ENCODE assay signal across 37 cellular contexts in genomic region chr14:59826150-59826549, GRCh38. TPM values are rescaled to one million over a fixed set of nuclear protein-coding genes. Genes with fewer than 3 reads are reported as not detected.
"Had no signal": no experiment of that assay in that cellular context is flagged by ENCODE, and none has a peak within 500 bp of the region (broad histone marks: within the 10 kb centered on the region; RNA-seq: fewer than 3 reads in every experiment).

No MANE protein-coding gene starts in this region.

- H3K36me3 ChIP-seq: adrenal gland, brain microvascular endothelial cell, breast epithelium had no signal

- H3K9me3 ChIP-seq: adrenal gland, body of pancreas, breast epithelium had no signal

- FAIRE-seq: astrocyte, TTC549 had no signal

- H3K9me3 Mint-ChIP-seq: activated B cell treated with CpG ODN at 0.5 μM for 24 hours; activated CD4-positive, alpha-beta memory T cell treated with anti-CD3 and anti-CD28 coated beads for 36 hours; activated CD4-positive, alpha-beta T cell treated with anti-CD3 and anti-CD28 coated beads, Interleukin-2, amount 10 ng/mL, durations not matched to agents 24 days and 14 days; activated CD8-positive, alpha-beta T cell treated with anti-CD3 and anti-CD28 coated beads for 36 hours; activated naive CD4-positive, alpha-beta T cell treated with anti-CD3 and anti-CD28 coated beads for 36 hours; activated naive CD4-positive, alpha-beta T cell treated with anti-CD3 and anti-CD28 coated beads, Interleukin-2, amount 50 U/mL, for 72 hours; activated naive CD8-positive, alpha-beta T cell treated with anti-CD3 and anti-CD28 coated beads for 36 hours; activated T-cell treated with anti-CD3 and anti-CD28 coated beads, Interleukin-2, amount 50 U/mL, for 4 hours; activated T-cell treated with anti-CD3 and anti-CD28 coated beads, Interleukin-2, amount 50 U/mL, for 72 hours; activated T-helper 1 cell treated with anti-CD3 and anti-CD28 coated beads, Interleukin-12 subunit alpha, Interleukin-12 subunit beta, Interleukin-2, Interleukin-4 antibody, amounts not matched to agents 30 ng/mL and 10 ng/mL and 1 ng/mL, durations not matched to agents 14 hours and 24 hours and 36 hours had no signal

- H3K4me1 ChIP-seq: adrenal gland, body of pancreas, breast epithelium had no signal

- ATAC-seq: activated CD8-positive, alpha-beta T cell treated with anti-CD3 and anti-CD28 coated beads for 36 hours; activated naive CD4-positive, alpha-beta T cell treated with anti-CD3 and anti-CD28 coated beads, Interleukin-2, amount 50 U/mL, for 72 hours; activated T-cell treated with anti-CD3 and anti-CD28 coated beads, Interleukin-2, amount 50 U/mL, for 4 hours; activated T-cell treated with anti-CD3 and anti-CD28 coated beads, Interleukin-2, amount 50 U/mL, for 72 hours; activated T-helper 17 cell treated with anti-CD3 and anti-CD28 coated beads, Interleukin-2, amount 50 U/mL, for 72 hours; body of pancreas; T-cell; T-helper 17 cell had no signal

- DNase-seq: activated B cell treated with CpG ODN at 0.5 μM for 24 hours; activated CD4-positive, alpha-beta memory T cell treated with anti-CD3 and anti-CD28 coated beads for 36 hours; activated CD4-positive, alpha-beta T cell treated with anti-CD3 and anti-CD28 coated beads for 4 hours; activated CD4-positive, alpha-beta T cell treated with anti-CD3 and anti-CD28 coated beads, Interleukin-2, amount 10 ng/mL, durations not matched to agents 24 days and 14 days; activated CD4-positive, alpha-beta T cell treated with anti-CD3 and anti-CD28 coated beads, Interleukin-2, amount 50 U/mL, for 1 hour; activated CD4-positive, alpha-beta T cell treated with anti-CD3 and anti-CD28 coated beads, Interleukin-2, amount 50 U/mL, for 4 hours; activated CD4-positive, CD25-positive, alpha-beta regulatory T cell treated with anti-CD3 and anti-CD28 coated beads, Interleukin-2, amount 50 U/mL, for 72 hours; activated CD8-positive, alpha-beta memory T cell treated with anti-CD3 and anti-CD28 coated beads, Interleukin-2, amount 50 U/mL, for 4 hours; activated CD8-positive, alpha-beta T cell treated with anti-CD3 and anti-CD28 coated beads for 36 hours; activated effector memory CD4-positive, alpha-beta T cell treated with anti-CD3 and anti-CD28 coated beads, Interleukin-2, amount 50 U/mL, for 16 hours; activated gamma-delta T cell treated with Interleukin-2 at 50 U/mL for 16 hours; activated naive CD4-positive, alpha-beta T cell; activated naive CD4-positive, alpha-beta T cell treated with anti-CD3 and anti-CD28 coated beads for 36 hours; activated naive CD4-positive, alpha-beta T cell treated with anti-CD3 and anti-CD28 coated beads, Interleukin-2, amount 50 U/mL, for 16 hours; activated naive CD8-positive, alpha-beta T cell treated with anti-CD3 and anti-CD28 coated beads for 36 hours; activated T-cell treated with anti-CD3 and anti-CD28 coated beads for 4 hours; activated T-cell treated with anti-CD3 and anti-CD28 coated beads, Interleukin-2, amount 50 U/mL, for 1 hour; activated T-cell treated with anti-CD3 and anti-CD28 coated beads, Interleukin-2, amount 50 U/mL, for 4 hours; activated T-cell treated with anti-CD3 and anti-CD28 coated beads, Interleukin-2, amount 50 U/mL, for 72 hours; adrenal gland; amniotic stem cell; aorta; body of pancreas; brain microvascular endothelial cell; central memory CD4-positive, alpha-beta T cell; T-cell; T-helper 17 cell; T1000 had no signal

- H3K27ac Mint-ChIP-seq: activated B cell treated with CpG ODN at 0.5 μM for 24 hours; activated CD4-positive, alpha-beta memory T cell treated with anti-CD3 and anti-CD28 coated beads for 36 hours; activated CD4-positive, alpha-beta T cell treated with anti-CD3 and anti-CD28 coated beads, Interleukin-2, amount 10 ng/mL, durations not matched to agents 24 days and 14 days; activated CD8-positive, alpha-beta T cell treated with anti-CD3 and anti-CD28 coated beads for 36 hours; activated naive CD4-positive, alpha-beta T cell treated with anti-CD3 and anti-CD28 coated beads for 36 hours; activated naive CD4-positive, alpha-beta T cell treated with anti-CD3 and anti-CD28 coated beads, Interleukin-2, amount 50 U/mL, for 72 hours; activated naive CD8-positive, alpha-beta T cell treated with anti-CD3 and anti-CD28 coated beads for 36 hours; activated T-helper 1 cell treated with anti-CD3 and anti-CD28 coated beads, Interleukin-12 subunit alpha, Interleukin-12 subunit beta, Interleukin-2, Interleukin-4 antibody, amounts not matched to agents 30 ng/mL and 10 ng/mL and 1 ng/mL, durations not matched to agents 14 hours and 24 hours and 36 hours; activated T-helper 17 cell treated with anti-CD3 and anti-CD28 coated beads, Interleukin-2, amount 50 U/mL, for 72 hours; T-cell; T-helper 17 cell had no signal

- H3K4me1 Mint-ChIP-seq: activated B cell treated with CpG ODN at 0.5 μM for 24 hours; activated CD4-positive, alpha-beta T cell treated with anti-CD3 and anti-CD28 coated beads, Interleukin-2, amount 10 ng/mL, durations not matched to agents 24 days and 14 days; activated naive CD8-positive, alpha-beta T cell treated with anti-CD3 and anti-CD28 coated beads for 36 hours; activated T-helper 17 cell treated with anti-CD3 and anti-CD28 coated beads, Interleukin-2, amount 50 U/mL, for 72 hours; T-cell; T-helper 17 cell had no signal

- H3K4me3 Mint-ChIP-seq: activated B cell treated with CpG ODN at 0.5 μM for 24 hours; activated CD4-positive, alpha-beta memory T cell treated with anti-CD3 and anti-CD28 coated beads for 36 hours; activated CD4-positive, alpha-beta T cell treated with anti-CD3 and anti-CD28 coated beads, Interleukin-2, amount 10 ng/mL, durations not matched to agents 24 days and 14 days; activated CD8-positive, alpha-beta T cell treated with anti-CD3 and anti-CD28 coated beads for 36 hours; activated naive CD4-positive, alpha-beta T cell treated with anti-CD3 and anti-CD28 coated beads for 36 hours; activated naive CD8-positive, alpha-beta T cell treated with anti-CD3 and anti-CD28 coated beads for 36 hours; activated T-cell treated with anti-CD3 and anti-CD28 coated beads, Interleukin-2, amount 50 U/mL, for 4 hours; activated T-cell treated with anti-CD3 and anti-CD28 coated beads, Interleukin-2, amount 50 U/mL, for 72 hours; activated T-helper 1 cell treated with anti-CD3 and anti-CD28 coated beads, Interleukin-12 subunit alpha, Interleukin-12 subunit beta, Interleukin-2, Interleukin-4 antibody, amounts not matched to agents 30 ng/mL and 10 ng/mL and 1 ng/mL, durations not matched to agents 14 hours and 24 hours and 36 hours; activated T-helper 17 cell treated with anti-CD3 and anti-CD28 coated beads, Interleukin-2, amount 50 U/mL, for 72 hours; T-cell; T-helper 17 cell had no signal

- H3K27me3 Mint-ChIP-seq: activated B cell treated with CpG ODN at 0.5 μM for 24 hours had no signal

- H3K4me3 ChIP-seq: adrenal gland, body of pancreas, breast epithelium had no signal

- H3K36me3 Mint-ChIP-seq: activated CD4-positive, alpha-beta memory T cell treated with anti-CD3 and anti-CD28 coated beads for 36 hours; activated naive CD4-positive, alpha-beta T cell treated with anti-CD3 and anti-CD28 coated beads, Interleukin-2, amount 50 U/mL, for 72 hours; activated naive CD8-positive, alpha-beta T cell treated with anti-CD3 and anti-CD28 coated beads for 36 hours; T-cell had no signal

RNA-seq across cellular contexts. Expression of gene RTN1, which starts 44.4 kb away (rescaled TPM):
- total RNA-seq: activated B cell treated with CpG ODN at 0.5 μM for 24 hours; activated CD4-positive, alpha-beta memory T cell treated with anti-CD3 and anti-CD28 coated beads for 36 hours; activated CD4-positive, alpha-beta T cell treated with anti-CD3 and anti-CD28 coated beads, Interleukin-2, amount 10 ng/mL, durations not matched to agents 24 days and 14 days; activated CD8-positive, alpha-beta memory T cell treated with anti-CD3 and anti-CD28 coated beads for 36 hours; activated CD8-positive, alpha-beta T cell treated with anti-CD3 and anti-CD28 coated beads for 36 hours; activated naive CD4-positive, alpha-beta T cell treated with anti-CD3 and anti-CD28 coated beads for 36 hours; activated naive CD4-positive, alpha-beta T cell treated with anti-CD3 and anti-CD28 coated beads, Interleukin-2, amount 50 U/mL, for 72 hours; activated naive CD8-positive, alpha-beta T cell treated with anti-CD3 and anti-CD28 coated beads for 36 hours; activated T-cell treated with anti-CD3 and anti-CD28 coated beads, Interleukin-2, amount 50 U/mL, for 4 hours; activated T-cell treated with anti-CD3 and anti-CD28 coated beads, Interleukin-2, amount 50 U/mL, for 72 hours; activated T-helper 1 cell treated with anti-CD3 and anti-CD28 coated beads, Interleukin-12 subunit alpha, Interleukin-12 subunit beta, Interleukin-2, Interleukin-4 antibody, amounts not matched to agents 30 ng/mL and 10 ng/mL and 1 ng/mL, durations not matched to agents 14 hours and 24 hours and 36 hours; activated T-helper 17 cell treated with anti-CD3 and anti-CD28 coated beads, Interleukin-2, amount 50 U/mL, for 72 hours; T-helper 1 cell treated with Interleukin-12 subunit alpha and Interleukin-12 subunit beta and Interleukin-4 antibody, amounts not matched to agents 30 ng/mL and 1 ng/mL, for 36 hours; T-helper 2 cell treated with Interferon-gamma antibody and Interleukin-4, amounts not matched to agents 100 ng/mL and 5 ng/mL, for 36 hours had no signal
